1 cellular context compared by ENCODE assay signal in the genomic region with DNA sequence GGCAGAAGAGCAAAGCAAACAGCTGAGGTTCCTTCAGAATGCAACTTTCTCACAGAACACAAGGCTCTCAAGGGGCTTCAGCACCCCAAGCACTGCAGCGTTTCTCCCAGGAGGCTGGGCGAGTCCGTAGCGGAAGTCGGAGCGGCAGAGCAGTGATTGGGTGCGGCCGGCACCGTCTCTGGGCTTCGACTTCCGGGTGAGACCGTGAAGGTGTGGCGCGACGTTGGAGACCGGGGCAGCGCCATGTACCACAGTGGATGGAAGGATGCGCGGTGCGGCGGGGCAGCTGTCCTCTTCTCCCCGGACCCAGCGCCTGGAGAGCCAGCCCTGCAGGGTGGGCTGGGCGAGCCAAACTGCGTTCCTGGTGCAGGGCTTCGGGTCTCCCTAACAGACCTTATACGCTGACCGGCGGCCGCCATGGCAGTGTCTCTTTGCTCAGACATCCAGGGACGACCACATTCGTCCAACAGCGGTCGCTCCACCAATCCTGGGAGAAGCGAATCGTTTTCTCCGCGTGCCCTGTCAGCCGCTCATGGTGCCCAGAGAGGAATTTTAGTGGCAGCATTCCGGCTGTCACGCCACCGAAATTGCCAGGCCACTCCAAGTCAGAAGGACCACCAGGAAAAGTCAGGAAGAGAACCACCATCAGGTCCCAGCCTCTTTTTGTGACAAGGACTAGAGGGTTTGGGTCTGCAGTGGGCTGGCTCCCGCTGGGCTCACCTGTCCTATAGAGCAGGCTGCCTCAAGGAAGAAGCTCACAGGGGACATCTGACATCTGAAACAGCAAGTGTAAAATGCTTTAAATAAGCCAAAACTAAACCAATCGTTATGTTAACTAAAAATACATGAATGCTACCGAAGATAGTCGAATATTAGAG.
TF ChIP-seq lines count a peak whose summit lies in the region.

No MANE protein-coding gene starts in this region.

TF ChIP-seq in HEK293, 187 proteins besides CTCF, POLR2A, EP300 and RAD21 (continued from another document and continues in another):
- TF ChIP-seq PATZ1 (tag by site-specific recombination; IDR thresholded peaks at IDR 0.05) (no peak), ZFP37 (tag by site-specific recombination; IDR thresholded peaks at IDR 0.05) (0 out of 2 replicates have a peak, but pooled peaks have one; percentile 55), YY1 (tag by site-specific recombination; IDR thresholded peaks at IDR 0.05) (peak; percentile 78), ZNF704 (tag by site-specific recombination; IDR thresholded peaks at IDR 0.05) (no peak), SP7 (tag by site-specific recombination; IDR thresholded peaks at IDR 0.05) (0 out of 2 replicates have a peak, but pooled peaks have one; percentile 32), ZNF335 (tag by site-specific recombination; conservative IDR thresholded peaks at IDR 0.05) (peak; percentile 61), ZBTB20 (tag by site-specific recombination; IDR thresholded peaks at IDR 0.05) (peak; percentile 47; the same call in 1 of the 2 replicates), ZNF692 (tag by site-specific recombination; IDR thresholded peaks at IDR 0.05) (no peak), ZNF610 (tag by site-specific recombination; IDR thresholded peaks at IDR 0.05; ENCODE audit: borderline replicate concordance) (peak; percentile 77; the same call in 1 of the 2 replicates), ZNF366 (tag by site-specific recombination; conservative IDR thresholded peaks at IDR 0.05) (peak; percentile 89), PRDM2 (tag by site-specific recombination; IDR thresholded peaks at IDR 0.05; ENCODE audit: borderline replicate concordance) (no peak), PRDM6 (tag by site-specific recombination; IDR thresholded peaks at IDR 0.05) (no peak), ZNF302 (tag by site-specific recombination; IDR thresholded peaks at IDR 0.05; ENCODE audit: low read depth) (no peak), ZBTB17 (tag by site-specific recombination; IDR thresholded peaks at IDR 0.05) (peak; percentile 88), ZNF529 (tag by site-specific recombination; IDR thresholded peaks at IDR 0.05; ENCODE audit: insufficient replicate concordance) (no peak), ZNF629 (tag by site-specific recombination; IDR thresholded peaks at IDR 0.05) (peak; percentile 31; the same call in 1 of the 2 replicates), GFI1B (tag by site-specific recombination; IDR thresholded peaks at IDR 0.05) (0 out of 2 replicates have a peak, but pooled peaks have one; percentile 6), ZNF600 (tag by site-specific recombination; IDR thresholded peaks at IDR 0.05) (peak; percentile 77), ZNF670 (tag by site-specific recombination; IDR thresholded peaks at IDR 0.05; ENCODE audit: low read depth) (no peak), ZNF114 (tag by site-specific recombination; IDR thresholded peaks at IDR 0.05) (no peak), SP3 (tag by site-specific recombination; IDR thresholded peaks at IDR 0.05) (no peak; the same call in 1 of the 2 replicates), ZEB2 (tag by site-specific recombination; IDR thresholded peaks at IDR 0.05) (0 out of 2 replicates have a peak, but pooled peaks have one; percentile 32), GLI2 (tag by site-specific recombination; IDR thresholded peaks at IDR 0.05; ENCODE audit: borderline replicate concordance, low read depth) (no peak), KLF9 (tag by site-specific recombination; IDR thresholded peaks at IDR 0.05; ENCODE audit: low read depth) (peak; percentile 49; the same call in 1 of the 2 replicates)
- TF ChIP-seq, protein P1, sequence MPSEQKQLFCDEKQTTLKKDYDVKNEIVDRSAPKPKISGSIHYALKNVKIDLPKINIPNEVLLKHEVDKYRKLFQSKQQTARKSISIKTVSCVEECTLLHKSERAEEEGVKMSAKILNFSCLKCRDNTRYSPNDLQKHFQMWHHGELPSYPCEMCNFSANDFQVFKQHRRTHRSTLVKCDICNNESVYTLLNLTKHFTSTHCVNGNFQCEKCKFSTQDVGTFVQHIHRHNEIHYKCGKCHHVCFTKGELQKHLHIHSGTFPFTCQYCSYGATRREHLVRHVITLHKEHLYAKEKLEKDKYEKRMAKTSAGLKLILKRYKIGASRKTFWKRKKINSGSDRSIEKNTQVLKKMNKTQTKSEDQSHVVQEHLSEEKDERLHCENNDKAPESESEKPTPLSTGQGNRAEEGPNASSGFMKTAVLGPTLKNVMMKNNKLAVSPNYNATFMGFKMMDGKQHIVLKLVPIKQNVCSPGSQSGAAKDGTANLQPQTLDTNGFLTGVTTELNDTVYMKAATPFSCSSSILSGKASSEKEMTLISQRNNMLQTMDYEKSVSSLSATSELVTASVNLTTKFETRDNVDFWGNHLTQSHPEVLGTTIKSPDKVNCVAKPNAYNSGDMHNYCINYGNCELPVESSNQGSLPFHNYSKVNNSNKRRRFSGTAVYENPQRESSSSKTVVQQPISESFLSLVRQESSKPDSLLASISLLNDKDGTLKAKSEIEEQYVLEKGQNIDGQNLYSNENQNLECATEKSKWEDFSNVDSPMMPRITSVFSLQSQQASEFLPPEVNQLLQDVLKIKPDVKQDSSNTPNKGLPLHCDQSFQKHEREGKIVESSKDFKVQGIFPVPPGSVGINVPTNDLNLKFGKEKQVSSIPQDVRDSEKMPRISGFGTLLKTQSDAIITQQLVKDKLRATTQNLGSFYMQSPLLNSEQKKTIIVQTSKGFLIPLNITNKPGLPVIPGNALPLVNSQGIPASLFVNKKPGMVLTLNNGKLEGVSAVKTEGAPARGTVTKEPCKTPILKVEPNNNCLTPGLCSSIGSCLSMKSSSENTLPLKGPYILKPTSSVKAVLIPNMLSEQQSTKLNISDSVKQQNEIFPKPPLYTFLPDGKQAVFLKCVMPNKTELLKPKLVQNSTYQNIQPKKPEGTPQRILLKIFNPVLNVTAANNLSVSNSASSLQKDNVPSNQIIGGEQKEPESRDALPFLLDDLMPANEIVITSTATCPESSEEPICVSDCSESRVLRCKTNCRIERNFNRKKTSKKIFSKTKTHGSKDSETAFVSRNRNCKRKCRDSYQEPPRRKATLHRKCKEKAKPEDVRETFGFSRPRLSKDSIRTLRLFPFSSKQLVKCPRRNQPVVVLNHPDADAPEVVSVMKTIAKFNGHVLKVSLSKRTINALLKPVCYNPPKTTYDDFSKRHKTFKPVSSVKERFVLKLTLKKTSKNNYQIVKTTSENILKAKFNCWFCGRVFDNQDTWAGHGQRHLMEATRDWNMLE (tag by site-specific recombination; conservative IDR thresholded peaks at IDR 0.05; ENCODE audit: low read depth): peak; percentile 99
- TF ChIP-seq, protein P2, sequence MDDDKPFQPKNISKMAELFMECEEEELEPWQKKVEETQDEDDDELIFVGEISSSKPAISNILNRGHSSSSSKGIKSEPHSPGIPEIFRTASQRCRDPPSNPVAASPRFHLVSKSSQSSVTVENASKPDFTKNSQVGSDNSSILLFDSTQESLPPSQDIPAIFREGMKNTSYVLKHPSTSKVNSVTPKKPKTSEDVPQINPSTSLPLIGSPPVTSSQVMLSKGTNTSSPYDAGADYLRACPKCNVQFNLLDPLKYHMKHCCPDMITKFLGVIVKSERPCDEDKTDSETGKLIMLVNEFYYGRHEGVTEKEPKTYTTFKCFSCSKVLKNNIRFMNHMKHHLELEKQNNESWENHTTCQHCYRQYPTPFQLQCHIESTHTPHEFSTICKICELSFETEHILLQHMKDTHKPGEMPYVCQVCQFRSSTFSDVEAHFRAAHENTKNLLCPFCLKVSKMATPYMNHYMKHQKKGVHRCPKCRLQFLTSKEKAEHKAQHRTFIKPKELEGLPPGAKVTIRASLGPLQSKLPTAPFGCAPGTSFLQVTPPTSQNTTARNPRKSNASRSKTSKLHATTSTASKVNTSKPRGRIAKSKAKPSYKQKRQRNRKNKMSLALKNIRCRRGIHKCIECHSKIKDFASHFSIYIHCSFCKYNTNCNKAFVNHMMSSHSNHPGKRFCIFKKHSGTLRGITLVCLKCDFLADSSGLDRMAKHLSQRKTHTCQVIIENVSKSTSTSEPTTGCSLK (tag by site-specific recombination; IDR thresholded peaks at IDR 0.05): no peak
